In genomic region chr22:49963647-49964026, GRCh38 we compare ENCODE assay signal across 8 cellular contexts. TPM values are rescaled to one million over a fixed set of nuclear protein-coding genes. Genes with fewer than 3 reads are reported as not detected.
DNase-seq lines count a peak whose midpoint lies in the region; ATAC-seq and TF ChIP-seq lines count a peak whose summit lies in the region.

No MANE protein-coding gene starts in this region.

- H3K36me3 ChIP-seq in adrenal gland (replicated peaks in 1 of 2) (peaks cover 0 to 18% of the 10 kb centered on the region in 2 donors), thymus (ENCODE audit: control insufficient read depth, insufficient read depth) (peaks cover 27% of the 10 kb centered on the region)

- TF ChIP-seq POLR2A in adrenal gland (IDR thresholded peaks at IDR 0.05) (no peak), lower leg skin (IDR thresholded peaks at IDR 0.05) (no peak)

- peak overlapping the region; percentile 73 to 100 (median 94) for H3K27ac ChIP-seq in adrenal gland
- peak overlapping the region; percentile 25 for H3K27ac ChIP-seq in thymus (ENCODE audit: low read depth)

- H3K9me3 ChIP-seq in adrenal gland (replicated peaks in 1 of 3): no peaks in the 10 kb centered on the region
- no peaks in the 10 kb centered on the region for H3K9me3 ChIP-seq in thymus (ENCODE audit: control insufficient read depth)

- WGBS in adrenal gland, 4 donors: 48 to 67% (median 51%) methylated on average over 3 to 6 of the region's 6 CpGs
- WGBS in lower leg skin, 2 donors: 43 to 59% methylated on average over 6 of the region's 6 CpGs
- 71% methylated on average over 6 of the region's 6 CpGs for WGBS in thymus

- no peak for ATAC-seq in GM18909 (IDR thresholded peaks at IDR 0.05; ENCODE audit: poor library complexity, unreplicated experiment)

- H3K4me3 ChIP-seq in adrenal gland (peak overlapping the region in 2 of 4 donors; percentile 70 to 99), lower leg skin (ENCODE audit: low read depth, poor library complexity, severe bottlenecking) (peak overlapping the region; percentile 82), thymus (ENCODE audit: low read length) (peak overlapping the region; percentile 92)

- no peaks in the 10 kb centered on the region for H3K27me3 ChIP-seq in adrenal gland
- H3K27me3 ChIP-seq in thymus (ENCODE audit: control insufficient read depth, insufficient read depth): no peaks in the 10 kb centered on the region

- intact Hi-C loops in adrenal gland (cut with DNase I): no loop called here
- intact Hi-C loops in lower leg skin (cut with DNase I; ENCODE audit: low total_unique reads): no loop called here

- peaks cover 56 to 70% of the 10 kb centered on the region in 2 donors for H3K4me1 ChIP-seq in adrenal gland (replicated peaks in 1 of 2)
- peaks cover 27% of the 10 kb centered on the region for H3K4me1 ChIP-seq in thymus (ENCODE audit: control insufficient read depth, insufficient read depth, low read length)

- DNase-seq in activated T-cell treated with anti-CD3 and anti-CD28 coated beads, Interleukin-2, amount 50 U/mL, for 1 hour: peak; percentile 31
- DNase-seq in activated T-cell treated with anti-CD3 and anti-CD28 coated beads for 4 hours (no peak), adrenal gland (peak; percentile 39 to 75 (median 48)), lower leg skin (ENCODE audit: low spot score in 2 of 2) (peak; percentile 34 to 87), iPS-NIHi7 (ENCODE audit: extremely low spot score) (no peak), HK-2 (ENCODE audit: unreplicated experiment) (no peak)

- no peak for TF ChIP-seq CTCF in adrenal gland (IDR thresholded peaks at IDR 0.05)
- TF ChIP-seq CTCF in lower leg skin (IDR thresholded peaks at IDR 0.05): no peak

RNA-seq across cellular contexts. Expression of gene PIM3, which starts 3.1 kb away (rescaled TPM):
- total RNA-seq in adrenal gland (10 to 100 TPM; 40.7 to 99.2 (median 58.7) TPM), lower leg skin (100 to 1,000 TPM; 149 to 181 (median 163) TPM)
- polyA plus RNA-seq in adrenal gland (10 to 100 TPM in 2 of 3 donors, 1 to 10 TPM in 1; 7.2 to 70.0 (median 42.0) TPM), thymus (57.6 TPM)

RNA-seq across cellular contexts. Expression of gene CRELD2, which starts 45.2 kb away (rescaled TPM):
- total RNA-seq in adrenal gland: 10 to 100 TPM; 24.0 to 63.4 (median 47.0) TPM
- 10 to 100 TPM; 14.5 to 28.1 (median 23.0) TPM for polyA plus RNA-seq in adrenal gland
- total RNA-seq in lower leg skin: 10 to 100 TPM in 3 of 4 donors, 1 to 10 TPM in 1; 9.1 to 28.0 (median 18.0) TPM
- polyA plus RNA-seq in thymus: 24.3 TPM

RNA-seq across cellular contexts. Expression of gene ALG12, which starts 45.4 kb away (rescaled TPM):
- total RNA-seq in adrenal gland: 10 to 100 TPM; 16.2 to 33.6 (median 24.9) TPM
- polyA plus RNA-seq in adrenal gland: 10 to 100 TPM in 2 of 3 donors, 1 to 10 TPM in 1; 6.4 to 11.6 (median 11.3) TPM
- total RNA-seq in lower leg skin: 10 to 100 TPM in 3 of 4 donors, 1 to 10 TPM in 1; 7.5 to 25.6 (median 16.1) TPM
- polyA plus RNA-seq in thymus: 9.1 TPM

RNA-seq across cellular contexts. Expression of gene IL17REL, which starts 48.9 kb away (rescaled TPM):
- total RNA-seq in adrenal gland: not detected
- not detected for polyA plus RNA-seq in adrenal gland
- total RNA-seq in lower leg skin: not detected
- polyA plus RNA-seq in thymus: 2.4 TPM

Comparison
In these comparisons a context has a peak if more than half of its experiments do, and no peak if none do; other contexts are left out.
1. DNase-seq: peak in activated T-cell treated with anti-CD3 and anti-CD28 coated beads, Interleukin-2, amount 50 U/mL, for 1 hour (single experiment), adrenal gland (7 of 7) and lower leg skin (2 of 2); none in activated T-cell treated with anti-CD3 and anti-CD28 coated beads for 4 hours (single experiment), iPS-NIHi7 (single experiment) and HK-2 (single experiment).